In the genomic region with DNA sequence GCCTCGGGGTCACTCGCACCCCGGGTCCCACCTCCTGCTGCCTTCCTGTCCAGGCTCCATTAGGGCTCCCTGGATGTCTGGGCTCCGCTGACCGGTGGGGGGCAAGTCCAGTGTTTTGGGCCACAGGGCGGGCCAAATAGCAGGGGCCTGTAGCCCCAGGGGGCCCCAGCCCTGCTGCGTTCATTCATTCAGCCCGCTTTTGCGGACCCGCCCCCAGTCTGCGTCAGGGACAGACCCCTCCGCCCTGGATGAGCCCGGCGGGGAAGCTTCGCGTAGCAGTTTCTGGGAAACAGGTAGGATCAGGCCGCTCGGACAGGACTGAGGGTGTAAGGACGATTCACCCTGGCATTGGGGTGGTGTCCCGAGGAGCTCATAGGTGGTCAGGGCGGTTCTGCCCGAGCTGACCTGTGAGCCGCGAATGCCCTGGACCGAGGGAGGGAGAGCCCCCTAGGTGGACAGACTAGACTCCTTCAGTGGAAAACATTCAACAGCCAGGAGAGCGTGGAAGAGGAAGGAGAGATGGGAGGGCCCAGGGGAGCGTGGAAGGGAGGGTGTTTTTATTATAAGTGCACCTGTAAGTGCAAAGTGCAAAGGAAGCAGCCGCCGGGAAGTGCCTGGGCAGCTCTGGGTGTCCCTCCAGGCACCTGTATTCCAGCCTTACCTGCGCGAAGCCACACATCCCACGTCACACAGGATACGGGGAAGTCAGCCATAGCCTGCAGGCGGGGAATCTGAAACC, we compare ENCODE assay signal across 8 cellular contexts. TPM values are rescaled to one million over a fixed set of nuclear protein-coding genes. Genes with fewer than 3 reads are reported as not detected.
DNase-seq lines count a peak whose midpoint lies in the region; ATAC-seq and TF ChIP-seq lines count a peak whose summit lies in the region.

No MANE protein-coding gene starts in this region.

- no peak overlapping the region for H2BK5ac ChIP-seq in mesendoderm (ENCODE audit: low read length)

- DNase-seq in Ammon's horn (ENCODE audit: low spot score) (peak; percentile 43), dorsolateral prefrontal cortex (peak in 3 of 10 donors; percentile 39 to 49 (median 41)), mesendoderm (peak; percentile 44), thyroid gland (peak; percentile 79 to 83)

- H3K9me3 ChIP-seq in thyroid gland: no peaks in the 10 kb centered on the region

- ATAC-seq in GM18907 (IDR thresholded peaks at IDR 0.05; ENCODE audit: unreplicated experiment): peak; percentile 24
- peak; percentile 25 for ATAC-seq in HG03439 (IDR thresholded peaks at IDR 0.05; ENCODE audit: unreplicated experiment)
- peak; percentile 63 for ATAC-seq in SK-N-SH treated with all-trans-retinoic acid at 6 μM for 48 hours
- no peak for ATAC-seq in GM19324 (IDR thresholded peaks at IDR 0.05; ENCODE audit: low FRiP score, unreplicated experiment)

- no peak overlapping the region for H3K4ac ChIP-seq in mesendoderm (ENCODE audit: low read depth, low read length)

- no peak overlapping the region for H4K5ac ChIP-seq in mesendoderm (ENCODE audit: low read length)

- TF ChIP-seq CTCF in dorsolateral prefrontal cortex (IDR thresholded peaks at IDR 0.05 in 54 of 56, conservative IDR thresholded peaks at IDR 0.05 in 2 of 56; ENCODE audit: low read depth in 1 of 56, partially characterized antibody in 56 of 56) (peak in 1 of 56 donors; percentile 4), thyroid gland (IDR thresholded peaks at IDR 0.05) (no peak)

- H3K27me3 ChIP-seq in dorsolateral prefrontal cortex (no peaks in the 10 kb centered on the region), mesendoderm (ENCODE audit: insufficient read depth, low read length, poor library complexity) (no peaks in the 10 kb centered on the region), thyroid gland (no peaks in the 10 kb centered on the region)

- intact Hi-C loops in dorsolateral prefrontal cortex (cut with DNase I) (loop anchor here (1.0 to 5.0 kb wide), 4 partner anchors 51 to 204 kb away; a partner anchor contains a TSS), thyroid gland (cut with DNase I) (loop anchor here (2.0 to 10.0 kb wide), 2 partner anchors 51 to 199 kb away; a partner anchor contains a TSS)

- H4K8ac ChIP-seq in mesendoderm (ENCODE audit: low read depth, low read length): no peak overlapping the region

- no peak overlapping the region for H2BK120ac ChIP-seq in mesendoderm (ENCODE audit: low read depth, low read length)

- peak in 1 of 2 donors; percentile 44 for TF ChIP-seq POLR2A in thyroid gland (IDR thresholded peaks at IDR 0.05)

- peak overlapping the region; percentile 77 to 100 (median 95) for H3K4me3 ChIP-seq in dorsolateral prefrontal cortex
- H3K4me3 ChIP-seq in mesendoderm (ENCODE audit: low read length): peak overlapping the region; percentile 68
- H3K4me3 ChIP-seq in thyroid gland (replicated peaks in 1 of 3): peak overlapping the region; percentile 83 to 90 (median 84)

- no peak overlapping the region for H2AK5ac ChIP-seq in mesendoderm (ENCODE audit: low read length)

- H2BK15ac ChIP-seq in mesendoderm (replicated peaks; ENCODE audit: low read depth): no peak overlapping the region

- WGBS in mesendoderm (ENCODE audit: extremely low coverage, insufficient coverage, low lambda C conversion rate): no CpG with 5 or more reads among the region's 34 CpGs
- 3 to 4% methylated on average over 28 to 29 of the region's 34 CpGs for WGBS in thyroid gland, 2 donors

- H3K4me2 ChIP-seq in mesendoderm (ENCODE audit: low read length): peak overlapping the region; percentile 73

- H3K79me2 ChIP-seq in mesendoderm (ENCODE audit: control insufficient read depth, insufficient read depth, low read length): no peaks in the 10 kb centered on the region

- H3K23ac ChIP-seq in mesendoderm (ENCODE audit: low read length): no peak overlapping the region

- peak overlapping the region; percentile 79 for H3K9ac ChIP-seq in mesendoderm (ENCODE audit: low read length)

- peak overlapping the region; percentile 93 for H3K56ac ChIP-seq in mesendoderm (ENCODE audit: low read length)

- H3K36me3 ChIP-seq in mesendoderm (ENCODE audit: control insufficient read depth, insufficient read depth, low read length) (no peaks in the 10 kb centered on the region), thyroid gland (no peaks in the 10 kb centered on the region)

- H3K18ac ChIP-seq in mesendoderm (ENCODE audit: low read length): peak overlapping the region; percentile 77

- H3K27ac ChIP-seq in dorsolateral prefrontal cortex: peak overlapping the region in 56 of 59 donors; percentile 52 to 100 (median 94)
- H3K27ac ChIP-seq in mesendoderm (ENCODE audit: low read depth, low read length): no peak overlapping the region
- peak overlapping the region; percentile 73 to 94 (median 90) for H3K27ac ChIP-seq in thyroid gland

- no peaks in the 10 kb centered on the region for H3K79me1 ChIP-seq in mesendoderm (ENCODE audit: low read length)

- H3K4me1 ChIP-seq in mesendoderm (ENCODE audit: control insufficient read depth, low read depth, low read length) (no peaks in the 10 kb centered on the region), thyroid gland (peaks cover 13 to 15% of the 10 kb centered on the region in 2 donors)

TF ChIP-seq in SK-N-SH treated with all-trans-retinoic acid at 6 μM for 48 hours, 23 proteins besides CTCF, POLR2A, EP300 and RAD21:
- TF ChIP-seq CSDC2 (CRISPR knock-in tag; IDR thresholded peaks at IDR 0.05) (no peak), TOX (CRISPR knock-in tag; IDR thresholded peaks at IDR 0.05; ENCODE audit: borderline replicate concordance) (no peak), ARNTL (CRISPR knock-in tag; IDR thresholded peaks at IDR 0.05; ENCODE audit: borderline replicate concordance, low read depth) (no peak), ZNF565 (CRISPR knock-in tag; conservative IDR thresholded peaks at IDR 0.05; ENCODE audit: low read depth) (no peak), ZC3H10 (CRISPR knock-in tag; IDR thresholded peaks at IDR 0.05) (no peak), PPARA (CRISPR knock-in tag; IDR thresholded peaks at IDR 0.05; ENCODE audit: borderline replicate concordance) (no peak), SNAI2 (CRISPR knock-in tag; IDR thresholded peaks at IDR 0.05) (no peak), BACH2 (CRISPR knock-in tag; IDR thresholded peaks at IDR 0.05; ENCODE audit: borderline replicate concordance) (no peak), ZFP3 (CRISPR knock-in tag; IDR thresholded peaks at IDR 0.05) (no peak), RARB (CRISPR knock-in tag; IDR thresholded peaks at IDR 0.05) (no peak), OSR1 (CRISPR knock-in tag; IDR thresholded peaks at IDR 0.05) (no peak), TCF4 (CRISPR knock-in tag; IDR thresholded peaks at IDR 0.05; ENCODE audit: borderline replicate concordance) (no peak), ESRRG (CRISPR knock-in tag; IDR thresholded peaks at IDR 0.05) (no peak)
- TF ChIP-seq, protein P1, sequence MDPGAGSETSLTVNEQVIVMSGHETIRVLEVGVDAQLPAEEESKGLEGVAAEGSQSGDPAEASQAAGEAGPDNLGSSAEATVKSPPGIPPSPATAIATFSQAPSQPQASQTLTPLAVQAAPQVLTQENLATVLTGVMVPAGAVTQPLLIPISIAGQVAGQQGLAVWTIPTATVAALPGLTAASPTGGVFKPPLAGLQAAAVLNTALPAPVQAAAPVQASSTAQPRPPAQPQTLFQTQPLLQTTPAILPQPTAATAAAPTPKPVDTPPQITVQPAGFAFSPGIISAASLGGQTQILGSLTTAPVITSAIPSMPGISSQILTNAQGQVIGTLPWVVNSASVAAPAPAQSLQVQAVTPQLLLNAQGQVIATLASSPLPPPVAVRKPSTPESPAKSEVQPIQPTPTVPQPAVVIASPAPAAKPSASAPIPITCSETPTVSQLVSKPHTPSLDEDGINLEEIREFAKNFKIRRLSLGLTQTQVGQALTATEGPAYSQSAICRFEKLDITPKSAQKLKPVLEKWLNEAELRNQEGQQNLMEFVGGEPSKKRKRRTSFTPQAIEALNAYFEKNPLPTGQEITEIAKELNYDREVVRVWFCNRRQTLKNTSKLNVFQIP (CRISPR knock-in tag; IDR thresholded peaks at IDR 0.05; ENCODE audit: borderline replicate concordance, low read depth): no peak
- TF ChIP-seq, protein P2, sequence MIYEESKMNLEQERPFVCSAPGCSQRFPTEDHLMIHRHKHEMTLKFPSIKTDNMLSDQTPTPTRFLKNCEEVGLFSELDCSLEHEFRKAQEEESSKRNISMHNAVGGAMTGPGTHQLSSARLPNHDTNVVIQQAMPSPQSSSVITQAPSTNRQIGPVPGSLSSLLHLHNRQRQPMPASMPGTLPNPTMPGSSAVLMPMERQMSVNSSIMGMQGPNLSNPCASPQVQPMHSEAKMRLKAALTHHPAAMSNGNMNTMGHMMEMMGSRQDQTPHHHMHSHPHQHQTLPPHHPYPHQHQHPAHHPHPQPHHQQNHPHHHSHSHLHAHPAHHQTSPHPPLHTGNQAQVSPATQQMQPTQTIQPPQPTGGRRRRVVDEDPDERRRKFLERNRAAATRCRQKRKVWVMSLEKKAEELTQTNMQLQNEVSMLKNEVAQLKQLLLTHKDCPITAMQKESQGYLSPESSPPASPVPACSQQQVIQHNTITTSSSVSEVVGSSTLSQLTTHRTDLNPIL (CRISPR knock-in tag; IDR thresholded peaks at IDR 0.05; ENCODE audit: low read depth): no peak

RNA-seq across cellular contexts. Expression of a gene that starts 0.6 kb away (rescaled TPM):
- total RNA-seq in dorsolateral prefrontal cortex: 100 to 1,000 TPM in 117 of 120 experiments, 10 to 100 TPM in 3; 90.8 to 200 (median 142) TPM
- 25.3 TPM for polyA plus RNA-seq in mesendoderm (2013, experiment 1 of 2)
- 26.1 TPM for polyA plus RNA-seq in mesendoderm (2013, experiment 2 of 2)
- 10 to 100 TPM; 51.6 to 75.6 (median 64.9) TPM for total RNA-seq in thyroid gland

RNA-seq across cellular contexts. Expression of a gene that starts 51.8 kb away (rescaled TPM):
- total RNA-seq in dorsolateral prefrontal cortex (100 to 1,000 TPM in 116 of 120 experiments, 10 to 100 TPM in 4; 83.2 to 226 (median 146) TPM), thyroid gland (100 to 1,000 TPM in 1 of 4 donors, 10 to 100 TPM in 3; 83.2 to 141 (median 94.6) TPM)
- 24.7 TPM for polyA plus RNA-seq in mesendoderm (2013, experiment 1 of 2)
- 24.4 TPM for polyA plus RNA-seq in mesendoderm (2013, experiment 2 of 2)
